ENCODE assay signal across 1 cellular context in genomic region chr9:93177676-93178075, GRCh38.
TF ChIP-seq lines count a peak whose summit lies in the region.

No MANE protein-coding gene starts in this region.

TF ChIP-seq in WTC11, 78 proteins besides CTCF, POLR2A, EP300 and RAD21 (continued from another document):
- TF ChIP-seq ATF6 (CRISPR knock-in tag; IDR thresholded peaks at IDR 0.05) (no peak), RELA (CRISPR knock-in tag; IDR thresholded peaks at IDR 0.05; ENCODE audit: borderline replicate concordance) (no peak), ZNF138 (CRISPR knock-in tag; conservative IDR thresholded peaks at IDR 0.05) (no peak), FOXK1 (CRISPR knock-in tag; IDR thresholded peaks at IDR 0.05) (no peak), RORB (CRISPR knock-in tag; IDR thresholded peaks at IDR 0.05) (no peak), ZNF423 (CRISPR knock-in tag; IDR thresholded peaks at IDR 0.05) (no peak), ZNF232 (CRISPR knock-in tag; IDR thresholded peaks at IDR 0.05) (no peak), TP53 (CRISPR knock-in tag; IDR thresholded peaks at IDR 0.05) (no peak), ZNF281 (CRISPR knock-in tag; IDR thresholded peaks at IDR 0.05) (no peak)
- TF ChIP-seq, protein P1, sequence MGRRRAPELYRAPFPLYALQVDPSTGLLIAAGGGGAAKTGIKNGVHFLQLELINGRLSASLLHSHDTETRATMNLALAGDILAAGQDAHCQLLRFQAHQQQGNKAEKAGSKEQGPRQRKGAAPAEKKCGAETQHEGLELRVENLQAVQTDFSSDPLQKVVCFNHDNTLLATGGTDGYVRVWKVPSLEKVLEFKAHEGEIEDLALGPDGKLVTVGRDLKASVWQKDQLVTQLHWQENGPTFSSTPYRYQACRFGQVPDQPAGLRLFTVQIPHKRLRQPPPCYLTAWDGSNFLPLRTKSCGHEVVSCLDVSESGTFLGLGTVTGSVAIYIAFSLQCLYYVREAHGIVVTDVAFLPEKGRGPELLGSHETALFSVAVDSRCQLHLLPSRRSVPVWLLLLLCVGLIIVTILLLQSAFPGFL (CRISPR knock-in tag; IDR thresholded peaks at IDR 0.05; ENCODE audit: borderline replicate concordance): no peak
